1 cellular context compared by ENCODE assay signal in genomic region chr5:83472508-83473343, GRCh38.
TF ChIP-seq lines count a peak whose summit lies in the region.

No MANE protein-coding gene starts in this region.

TF ChIP-seq in H1, 55 proteins besides CTCF, POLR2A, EP300 and RAD21 (continued from another document):
- TF ChIP-seq, protein P1, sequence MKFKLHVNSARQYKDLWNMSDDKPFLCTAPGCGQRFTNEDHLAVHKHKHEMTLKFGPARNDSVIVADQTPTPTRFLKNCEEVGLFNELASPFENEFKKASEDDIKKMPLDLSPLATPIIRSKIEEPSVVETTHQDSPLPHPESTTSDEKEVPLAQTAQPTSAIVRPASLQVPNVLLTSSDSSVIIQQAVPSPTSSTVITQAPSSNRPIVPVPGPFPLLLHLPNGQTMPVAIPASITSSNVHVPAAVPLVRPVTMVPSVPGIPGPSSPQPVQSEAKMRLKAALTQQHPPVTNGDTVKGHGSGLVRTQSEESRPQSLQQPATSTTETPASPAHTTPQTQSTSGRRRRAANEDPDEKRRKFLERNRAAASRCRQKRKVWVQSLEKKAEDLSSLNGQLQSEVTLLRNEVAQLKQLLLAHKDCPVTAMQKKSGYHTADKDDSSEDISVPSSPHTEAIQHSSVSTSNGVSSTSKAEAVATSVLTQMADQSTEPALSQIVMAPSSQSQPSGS (IDR thresholded peaks at IDR 0.05; ENCODE audit: low read length) = no peak
- TF ChIP-seq SAP30 (IDR thresholded peaks at IDR 0.05; ENCODE audit: insufficient read depth, insufficient replicate concordance, low read length) (peak; percentile 63), USF2 (IDR thresholded peaks at IDR 0.05; ENCODE audit: low read length) (no peak), TBP (IDR thresholded peaks at IDR 0.05; ENCODE audit: low read depth, low read length) (peak; percentile 9; the same call in 1 of the 2 replicates), MAX (IDR thresholded peaks at IDR 0.05) (peak; percentile 71), GTF2F1 (IDR thresholded peaks at IDR 0.05; ENCODE audit: borderline replicate concordance, low read depth, low read length) (no peak), TAF7 (optimal IDR thresholded peaks at IDR 0.05; ENCODE audit: borderline replicate concordance, low read depth, low read length) (peak; percentile 32), POU5F1 (IDR thresholded peaks at IDR 0.05; ENCODE audit: low read depth, low read length) (no peak), YY1 (IDR thresholded peaks at IDR 0.05; ENCODE audit: low read depth, low read length) (no peak), BRCA1 (IDR thresholded peaks at IDR 0.05; ENCODE audit: low read depth, low read length) (no peak), CEBPB (IDR thresholded peaks at IDR 0.05; ENCODE audit: low read depth, low read length) (no peak), SIN3A (conservative IDR thresholded peaks at IDR 0.05 in 1 of 2, IDR thresholded peaks at IDR 0.05 in 1 of 2; ENCODE audit: low read depth in 1 of 2, low read length in 2 of 2) (0 out of 4 replicates have a peak, but pooled peaks of 1 of the 2 experiments have one; percentile 12), HDAC2 (IDR thresholded peaks at IDR 0.05; ENCODE audit: borderline replicate concordance in 1 of 2, low read depth in 2 of 2, low read length in 2 of 2) (peak; percentile 8 to 71; a peak in 1 of 4 replicates), JUN (IDR thresholded peaks at IDR 0.05; ENCODE audit: low read depth, low read length) (no peak)
